Comparison of ENCODE assay signal across 8 cellular contexts in genomic region chr14:54902521-54903420, GRCh38. TPM values are rescaled to one million over a fixed set of nuclear protein-coding genes. Genes with fewer than 3 reads are reported as not detected.
DNase-seq lines count a peak whose midpoint lies in the region; ATAC-seq and TF ChIP-seq lines count a peak whose summit lies in the region.

TSS of gene GCH1 (minus strand) at chr14:54902826. CDS start at chr14:54902663, 163 bp downstream.

- ATAC-seq in GM18907 (IDR thresholded peaks at IDR 0.05; ENCODE audit: unreplicated experiment) (peak; percentile 88), HG03139 (IDR thresholded peaks at IDR 0.05; ENCODE audit: unreplicated experiment) (peak; percentile 74)

- peak; percentile 23 for TF ChIP-seq CTCF in AG09319 (IDR thresholded peaks at IDR 0.05; ENCODE audit: low read depth, low read length)

- DNase-seq in AG09319 (ENCODE audit: extremely low read depth, low read depth) (no peak), NCI-H2227 treated with DMSO at 0.1 percent for 48 hours (lab: John Stamatoyannopoulos, UW) (peak; percentile 70), dermis blood vessel endothelial cell (peak; percentile 79), lung microvascular endothelial cell (ENCODE audit: low read depth in 2 of 2) (peak; percentile 64 to 83)
- peak; percentile 76 for DNase-seq in activated CD4-positive, alpha-beta T cell treated with anti-CD3 and anti-CD28 coated beads for 48 hours
- peak; percentile 39 for DNase-seq in stimulated activated CD8-positive, alpha-beta memory T cell treated with anti-CD3 and anti-CD28 coated beads, Interleukin-12 subunit alpha, Interleukin-12 subunit beta, amount 100 ng/mL, for 24 hours (ENCODE audit: extremely low read depth)

RNA-seq across cellular contexts. Expression of gene GCH1, which starts in this region (rescaled TPM):
- total RNA-seq in dermis blood vessel endothelial cell (10.4 and 13.4 TPM in 2 replicates), lung microvascular endothelial cell (3.9 and 12.7 TPM in 2 replicates)
